In the genomic region with DNA sequence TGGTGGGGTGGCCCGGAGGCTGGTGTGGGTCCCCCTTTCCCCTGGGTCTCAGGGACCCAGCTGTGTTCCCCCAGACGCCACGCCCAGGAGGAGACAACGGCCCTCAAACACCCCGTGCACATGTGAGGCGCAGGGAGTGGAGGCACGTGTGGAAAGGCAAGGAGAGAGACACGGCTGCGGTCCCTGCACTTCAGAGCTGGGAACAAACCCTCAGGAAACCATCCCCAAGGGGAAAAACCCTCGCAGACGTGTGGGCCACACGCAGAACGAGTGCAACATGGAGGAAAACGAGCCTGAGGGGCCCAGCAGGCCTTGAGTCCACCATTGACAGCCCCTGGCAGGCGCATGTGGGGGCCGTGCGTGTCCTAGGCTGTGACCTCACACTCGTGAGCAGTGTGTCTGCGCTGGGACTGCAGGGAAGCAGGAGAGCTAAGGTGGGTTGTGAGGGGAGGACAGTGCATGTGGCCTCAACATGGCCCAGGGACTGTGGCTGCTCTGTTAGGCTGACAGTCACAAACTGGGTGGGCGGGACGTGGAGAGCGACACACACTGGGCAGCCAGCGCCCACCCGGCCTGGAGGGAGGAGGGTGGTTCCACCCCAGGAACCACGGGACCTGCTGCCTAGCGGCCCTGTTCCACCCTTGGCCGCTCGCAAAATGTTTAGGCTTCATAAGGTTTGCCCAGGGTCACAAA, we compare ENCODE assay signal across 13 cellular contexts. TPM values are rescaled to one million over a fixed set of nuclear protein-coding genes. Genes with fewer than 3 reads are reported as not detected.
DNase-seq lines count a peak whose midpoint lies in the region; ATAC-seq, FAIRE-seq and TF ChIP-seq lines count a peak whose summit lies in the region.
"Had no signal": no experiment of that assay in that cellular context is flagged by ENCODE, and none has a peak within 500 bp of the region (broad histone marks: within the 10 kb centered on the region; RNA-seq: fewer than 3 reads in every experiment).

No MANE protein-coding gene starts in this region.

- H3K4me3 Mint-ChIP-seq in CD14-positive monocyte: no peak overlapping the region
- no peak overlapping the region for H3K4me3 Mint-ChIP-seq in CD8-positive, alpha-beta T cell
- H3K4me3 Mint-ChIP-seq: CD4-positive, CD25-positive, alpha-beta regulatory T cell had no signal

- H3K27me3 ChIP-seq in spleen (replicated peaks in 1 of 7): no peaks in the 10 kb centered on the region
- no peaks in the 10 kb centered on the region for H3K27me3 ChIP-seq in CD8-positive, alpha-beta T cell (ENCODE audit: insufficient read depth, low read length)

- H3K36me3 ChIP-seq in kidney (ENCODE audit: control insufficient read depth in 1 of 2, insufficient read depth in 2 of 2, low read length in 2 of 2) (peaks cover 0 to 3% of the 10 kb centered on the region in 2 donors), spleen (peaks cover 0 to 100% (median 84%) of the 10 kb centered on the region in 6 donors)
- peaks cover 82% of the 10 kb centered on the region for H3K36me3 ChIP-seq in CD8-positive, alpha-beta T cell (ENCODE audit: insufficient read depth, low read length)

- no peak for TF ChIP-seq POLR2A in spleen (IDR thresholded peaks at IDR 0.05)

- H3K9me3 Mint-ChIP-seq in activated naive CD4-positive, alpha-beta T cell treated with anti-CD3 and anti-CD28 coated beads, Interleukin-2, amount 50 U/mL, for 72 hours: peaks cover 0 to 5% of the 10 kb centered on the region in 2 donors
- H3K9me3 Mint-ChIP-seq in CD14-positive monocyte: peaks cover 0 to 1% (median 0%) of the 10 kb centered on the region in 7 donors
- H3K9me3 Mint-ChIP-seq in CD8-positive, alpha-beta T cell: no peaks in the 10 kb centered on the region

- H3K9me3 ChIP-seq in kidney (ENCODE audit: control insufficient read depth in 1 of 2, low read length in 2 of 2) (no peaks in the 10 kb centered on the region), spleen (no peaks in the 10 kb centered on the region)
- no peaks in the 10 kb centered on the region for H3K9me3 ChIP-seq in CD8-positive, alpha-beta T cell (ENCODE audit: low read length)

- peaks cover 48% of the 10 kb centered on the region for H3K4me1 Mint-ChIP-seq in CD14-positive monocyte
- H3K4me1 Mint-ChIP-seq in CD8-positive, alpha-beta T cell (ENCODE audit: low read depth): peaks cover 15% of the 10 kb centered on the region

- peaks cover 35% of the 10 kb centered on the region in 2 donors for H3K36me3 Mint-ChIP-seq in activated naive CD4-positive, alpha-beta T cell treated with anti-CD3 and anti-CD28 coated beads, Interleukin-2, amount 50 U/mL, for 72 hours
- H3K36me3 Mint-ChIP-seq in CD14-positive monocyte: peaks cover 73 to 100% of the 10 kb centered on the region in 2 donors
- H3K36me3 Mint-ChIP-seq in CD8-positive, alpha-beta T cell: peaks cover 85% of the 10 kb centered on the region

- intact Hi-C loops in CD14-positive monocyte (cut with micrococcal nuclease): no loop called here
- intact Hi-C loops in kidney (cut with DNase I): no loop called here
- intact Hi-C loops in spleen (cut with DNase I; ENCODE audit: low total_unique reads): no loop called here
- intact Hi-C loops in CD8-positive, alpha-beta T cell (cut with DNase I, micrococcal nuclease): no loop called here

- H3K9ac ChIP-seq in kidney (ENCODE audit: low read length in 2 of 2): no peak overlapping the region
- H3K9ac ChIP-seq: GM23248 had no signal

- 87 to 90% (median 88%) methylated on average over 27 to 28 of the region's 28 CpGs for WGBS in spleen, 5 donors

- POLR2A ChIA-PET in CD8-positive, alpha-beta T cell (lab: Charles Lee): no interaction called here

- H3K27ac ChIP-seq in kidney (ENCODE audit: low read depth in 2 of 2, low read length in 2 of 2): no peak overlapping the region
- peak overlapping the region in 2 of 8 donors; percentile 1 to 42 for H3K27ac ChIP-seq in spleen
- H3K27ac ChIP-seq in CD8-positive, alpha-beta T cell (ENCODE audit: low read depth, low read length): no peak overlapping the region
- H3K27ac ChIP-seq: GM23248 had no signal

- no peak overlapping the region for H3K4me3 ChIP-seq in kidney (ENCODE audit: low read length in 2 of 2)
- no peak overlapping the region for H3K4me3 ChIP-seq in spleen
- no peak overlapping the region for H3K4me3 ChIP-seq in CD8-positive, alpha-beta T cell (ENCODE audit: low read depth, low read length)
- H3K4me3 ChIP-seq: GM23248 had no signal

- no peak for DNase-seq in activated naive CD4-positive, alpha-beta T cell treated with anti-CD3 and anti-CD28 coated beads, Interleukin-2, amount 50 U/mL, for 72 hours (ENCODE audit: low spot score in 2 of 2)
- DNase-seq in activated naive CD4-positive, alpha-beta T cell (lab: John Stamatoyannopoulos, UW): no peak
- DNase-seq in CD14-positive monocyte (ENCODE audit: low spot score) (no peak), kidney (peak; percentile 68), spleen (peak; percentile 59), GM10266 (ENCODE audit: extremely low spot score) (no peak)
- DNase-seq in CD8-positive, alpha-beta T cell: no peak
- DNase-seq: CD4-positive, CD25-positive, alpha-beta regulatory T cell; GM23248; NCI-H1092; NCI-H510A treated with DMSO at 0.1 percent for 48 hours had no signal

- FAIRE-seq in kidney (lab: Jason Lieb, UNC): no peak
- FAIRE-seq: A204.1 had no signal

- CTCF ChIA-PET in CD8-positive, alpha-beta T cell (lab: Charles Lee): interaction anchor here (0.8 to 1.4 kb wide), 3 partner anchors 11 to 32 kb away, joined by 3 to 5 read pairs (median 3); no protein-coding TSS in a partner anchor

- H3K4me1 ChIP-seq in kidney (ENCODE audit: control insufficient read depth in 1 of 2, insufficient read depth in 1 of 2, low read depth in 1 of 2, low read length in 2 of 2) (peaks cover 0 to 7% of the 10 kb centered on the region in 2 donors), spleen (peaks cover 3 to 82% (median 40%) of the 10 kb centered on the region in 6 donors)
- peaks cover 5% of the 10 kb centered on the region for H3K4me1 ChIP-seq in CD8-positive, alpha-beta T cell (ENCODE audit: insufficient read depth, low read length)

- H3K27me3 Mint-ChIP-seq in CD14-positive monocyte (ENCODE audit: low read depth in 3 of 3): peaks cover 0 to 1% (median 0%) of the 10 kb centered on the region in 3 donors
- no peaks in the 10 kb centered on the region for H3K27me3 Mint-ChIP-seq in CD8-positive, alpha-beta T cell (ENCODE audit: low read depth)
- H3K27me3 Mint-ChIP-seq: CD4-positive, CD25-positive, alpha-beta regulatory T cell had no signal

- peak overlapping the region; percentile 43 to 86 for H3K27ac Mint-ChIP-seq in activated naive CD4-positive, alpha-beta T cell treated with anti-CD3 and anti-CD28 coated beads, Interleukin-2, amount 50 U/mL, for 72 hours
- H3K27ac Mint-ChIP-seq in CD14-positive monocyte: peak overlapping the region in 5 of 7 donors; percentile 30 to 79 (median 50)
- H3K27ac Mint-ChIP-seq in CD8-positive, alpha-beta T cell: no peak overlapping the region
- H3K27ac Mint-ChIP-seq: CD4-positive, CD25-positive, alpha-beta regulatory T cell had no signal

- no peak for ATAC-seq in activated naive CD4-positive, alpha-beta T cell treated with anti-CD3 and anti-CD28 coated beads, Interleukin-2, amount 50 U/mL, for 72 hours
- ATAC-seq in HG03521 (IDR thresholded peaks at IDR 0.05; ENCODE audit: unreplicated experiment): no peak
- ATAC-seq in CD8-positive, alpha-beta T cell: no peak

- TF ChIP-seq CTCF in CD14-positive monocyte (IDR thresholded peaks at IDR 0.05): no peak
- no peak for TF ChIP-seq CTCF in kidney (IDR thresholded peaks at IDR 0.05; ENCODE audit: borderline replicate concordance, extremely low read depth, insufficient read depth)
- TF ChIP-seq CTCF in spleen (IDR thresholded peaks at IDR 0.05 in 8 of 11, conservative IDR thresholded peaks at IDR 0.05 in 3 of 11): no peak
- no peak for TF ChIP-seq CTCF in CD8-positive, alpha-beta T cell (IDR thresholded peaks at IDR 0.05)
- TF ChIP-seq CTCF in GM10266 (IDR thresholded peaks at IDR 0.05; ENCODE audit: control insufficient read depth, insufficient read depth, low read depth, missing control alignments): no peak

RNA-seq across cellular contexts. Expression of a gene that starts 20.0 kb away (rescaled TPM):
- 100 to 1,000 TPM; 151 to 272 TPM for total RNA-seq in activated naive CD4-positive, alpha-beta T cell treated with anti-CD3 and anti-CD28 coated beads, Interleukin-2, amount 50 U/mL, for 72 hours
- polyA plus RNA-seq in CD14-positive monocyte (1,000 to 10,000 TPM; 1,470 to 1,628 TPM), kidney (ENCODE audit: insufficient read depth, low read depth, low replicate concordance) (9.5 TPM), spleen (100 to 1,000 TPM in 2 of 3 donors, 10 to 100 TPM in 1; 92.1 to 332 (median 250) TPM)
- total RNA-seq in kidney (111 TPM), spleen (100 to 1,000 TPM; 285 to 754 (median 415) TPM)
- 100 to 1,000 TPM; 234 to 245 TPM for total RNA-seq in CD8-positive, alpha-beta T cell

RNA-seq across cellular contexts. Expression of a gene that starts 27.2 kb away (rescaled TPM):
- 10 to 100 TPM; 61.7 to 99.8 TPM for total RNA-seq in activated naive CD4-positive, alpha-beta T cell treated with anti-CD3 and anti-CD28 coated beads, Interleukin-2, amount 50 U/mL, for 72 hours
- polyA plus RNA-seq in CD14-positive monocyte (100 to 1,000 TPM; 206 to 238 TPM), kidney (ENCODE audit: insufficient read depth, low read depth, low replicate concordance) (187 TPM), spleen (10 to 100 TPM; 57.6 to 69.3 (median 64.9) TPM)
- total RNA-seq in kidney (378 TPM), spleen (100 to 1,000 TPM; 121 to 189 (median 165) TPM)
- total RNA-seq in CD8-positive, alpha-beta T cell: 10 to 100 TPM; 71.0 to 73.3 TPM

RNA-seq across cellular contexts. Expression of a gene that starts 39.1 kb away (rescaled TPM):
- total RNA-seq in activated naive CD4-positive, alpha-beta T cell treated with anti-CD3 and anti-CD28 coated beads, Interleukin-2, amount 50 U/mL, for 72 hours: 10 to 100 TPM; 25.3 to 63.9 TPM
- polyA plus RNA-seq in CD14-positive monocyte (1 to 10 TPM; 7.5 to 9.0 TPM), kidney (ENCODE audit: insufficient read depth, low read depth, low replicate concordance) (35.1 TPM), spleen (10 to 100 TPM; 16.4 to 35.4 (median 28.5) TPM)
- total RNA-seq in kidney (27.1 TPM), spleen (10 to 100 TPM in 6 of 7 donors, 1 to 10 TPM in 1; 6.1 to 30.6 (median 26.4) TPM)
- 10 to 100 TPM in 1 of 2 experiments, 1 to 10 TPM in 1; 8.2 to 10.0 TPM for total RNA-seq in CD8-positive, alpha-beta T cell

Comparison
In these comparisons a context has a peak if more than half of its experiments do, and no peak if none do; other contexts are left out.
1. DNase-seq: peak in kidney (single experiment) and spleen (single experiment); none in activated naive CD4-positive, alpha-beta T cell treated with anti-CD3 and anti-CD28 coated beads, Interleukin-2, amount 50 U/mL, for 72 hours (0 of 2), activated naive CD4-positive, alpha-beta T cell (0 of 4), CD14-positive monocyte (single experiment), CD8-positive, alpha-beta T cell (0 of 7) and GM10266 (single experiment).